Comparison of ENCODE assay signal across 1 cellular context in genomic region chr11:122673706-122674105, GRCh38.
TF ChIP-seq lines count a peak whose summit lies in the region.

No MANE protein-coding gene starts in this region.

TF ChIP-seq in A549, 52 proteins besides CTCF, POLR2A, EP300 and RAD21 (continued from another document):
- TF ChIP-seq RCOR1 (IDR thresholded peaks at IDR 0.05; ENCODE audit: low read depth, low read length) (no peak), MAFK (IDR thresholded peaks at IDR 0.05; ENCODE audit: partially characterized antibody) (no peak), MAX (IDR thresholded peaks at IDR 0.05) (no peak), CBX8 (IDR thresholded peaks at IDR 0.05) (no peak), RFX5 (IDR thresholded peaks at IDR 0.05) (no peak), EHF (CRISPR knock-in tag; IDR thresholded peaks at IDR 0.05) (no peak), JUN (IDR thresholded peaks at IDR 0.05) (no peak), HES2 (IDR thresholded peaks at IDR 0.05) (no peak), HOXA7 (CRISPR knock-in tag; IDR thresholded peaks at IDR 0.05) (no peak), CHD2 (IDR thresholded peaks at IDR 0.05; ENCODE audit: low read length, partially characterized antibody) (no peak), PHF8 (IDR thresholded peaks at IDR 0.05; ENCODE audit: borderline replicate concordance, low read depth) (no peak), USF2 (IDR thresholded peaks at IDR 0.05) (no peak), CHD4 (IDR thresholded peaks at IDR 0.05; ENCODE audit: borderline replicate concordance) (no peak), CBX2 (IDR thresholded peaks at IDR 0.05; ENCODE audit: borderline replicate concordance, low read depth) (no peak), TP53 (CRISPR knock-in tag; IDR thresholded peaks at IDR 0.05) (no peak), BHLHE40 (IDR thresholded peaks at IDR 0.05; ENCODE audit: low read depth, low read length) (no peak), MAZ (IDR thresholded peaks at IDR 0.05; ENCODE audit: borderline replicate concordance, low read depth, low read length) (no peak), SREBF2 (IDR thresholded peaks at IDR 0.05) (no peak)
